Comparison of ENCODE assay signal across 1 cellular context in genomic region chr7:115680921-115681320, GRCh38.
TF ChIP-seq lines count a peak whose summit lies in the region.

No MANE protein-coding gene starts in this region.

TF ChIP-seq in GM23338, 12 proteins besides CTCF, POLR2A, EP300 and RAD21 (continued from another document):
- TF ChIP-seq, protein P1, sequence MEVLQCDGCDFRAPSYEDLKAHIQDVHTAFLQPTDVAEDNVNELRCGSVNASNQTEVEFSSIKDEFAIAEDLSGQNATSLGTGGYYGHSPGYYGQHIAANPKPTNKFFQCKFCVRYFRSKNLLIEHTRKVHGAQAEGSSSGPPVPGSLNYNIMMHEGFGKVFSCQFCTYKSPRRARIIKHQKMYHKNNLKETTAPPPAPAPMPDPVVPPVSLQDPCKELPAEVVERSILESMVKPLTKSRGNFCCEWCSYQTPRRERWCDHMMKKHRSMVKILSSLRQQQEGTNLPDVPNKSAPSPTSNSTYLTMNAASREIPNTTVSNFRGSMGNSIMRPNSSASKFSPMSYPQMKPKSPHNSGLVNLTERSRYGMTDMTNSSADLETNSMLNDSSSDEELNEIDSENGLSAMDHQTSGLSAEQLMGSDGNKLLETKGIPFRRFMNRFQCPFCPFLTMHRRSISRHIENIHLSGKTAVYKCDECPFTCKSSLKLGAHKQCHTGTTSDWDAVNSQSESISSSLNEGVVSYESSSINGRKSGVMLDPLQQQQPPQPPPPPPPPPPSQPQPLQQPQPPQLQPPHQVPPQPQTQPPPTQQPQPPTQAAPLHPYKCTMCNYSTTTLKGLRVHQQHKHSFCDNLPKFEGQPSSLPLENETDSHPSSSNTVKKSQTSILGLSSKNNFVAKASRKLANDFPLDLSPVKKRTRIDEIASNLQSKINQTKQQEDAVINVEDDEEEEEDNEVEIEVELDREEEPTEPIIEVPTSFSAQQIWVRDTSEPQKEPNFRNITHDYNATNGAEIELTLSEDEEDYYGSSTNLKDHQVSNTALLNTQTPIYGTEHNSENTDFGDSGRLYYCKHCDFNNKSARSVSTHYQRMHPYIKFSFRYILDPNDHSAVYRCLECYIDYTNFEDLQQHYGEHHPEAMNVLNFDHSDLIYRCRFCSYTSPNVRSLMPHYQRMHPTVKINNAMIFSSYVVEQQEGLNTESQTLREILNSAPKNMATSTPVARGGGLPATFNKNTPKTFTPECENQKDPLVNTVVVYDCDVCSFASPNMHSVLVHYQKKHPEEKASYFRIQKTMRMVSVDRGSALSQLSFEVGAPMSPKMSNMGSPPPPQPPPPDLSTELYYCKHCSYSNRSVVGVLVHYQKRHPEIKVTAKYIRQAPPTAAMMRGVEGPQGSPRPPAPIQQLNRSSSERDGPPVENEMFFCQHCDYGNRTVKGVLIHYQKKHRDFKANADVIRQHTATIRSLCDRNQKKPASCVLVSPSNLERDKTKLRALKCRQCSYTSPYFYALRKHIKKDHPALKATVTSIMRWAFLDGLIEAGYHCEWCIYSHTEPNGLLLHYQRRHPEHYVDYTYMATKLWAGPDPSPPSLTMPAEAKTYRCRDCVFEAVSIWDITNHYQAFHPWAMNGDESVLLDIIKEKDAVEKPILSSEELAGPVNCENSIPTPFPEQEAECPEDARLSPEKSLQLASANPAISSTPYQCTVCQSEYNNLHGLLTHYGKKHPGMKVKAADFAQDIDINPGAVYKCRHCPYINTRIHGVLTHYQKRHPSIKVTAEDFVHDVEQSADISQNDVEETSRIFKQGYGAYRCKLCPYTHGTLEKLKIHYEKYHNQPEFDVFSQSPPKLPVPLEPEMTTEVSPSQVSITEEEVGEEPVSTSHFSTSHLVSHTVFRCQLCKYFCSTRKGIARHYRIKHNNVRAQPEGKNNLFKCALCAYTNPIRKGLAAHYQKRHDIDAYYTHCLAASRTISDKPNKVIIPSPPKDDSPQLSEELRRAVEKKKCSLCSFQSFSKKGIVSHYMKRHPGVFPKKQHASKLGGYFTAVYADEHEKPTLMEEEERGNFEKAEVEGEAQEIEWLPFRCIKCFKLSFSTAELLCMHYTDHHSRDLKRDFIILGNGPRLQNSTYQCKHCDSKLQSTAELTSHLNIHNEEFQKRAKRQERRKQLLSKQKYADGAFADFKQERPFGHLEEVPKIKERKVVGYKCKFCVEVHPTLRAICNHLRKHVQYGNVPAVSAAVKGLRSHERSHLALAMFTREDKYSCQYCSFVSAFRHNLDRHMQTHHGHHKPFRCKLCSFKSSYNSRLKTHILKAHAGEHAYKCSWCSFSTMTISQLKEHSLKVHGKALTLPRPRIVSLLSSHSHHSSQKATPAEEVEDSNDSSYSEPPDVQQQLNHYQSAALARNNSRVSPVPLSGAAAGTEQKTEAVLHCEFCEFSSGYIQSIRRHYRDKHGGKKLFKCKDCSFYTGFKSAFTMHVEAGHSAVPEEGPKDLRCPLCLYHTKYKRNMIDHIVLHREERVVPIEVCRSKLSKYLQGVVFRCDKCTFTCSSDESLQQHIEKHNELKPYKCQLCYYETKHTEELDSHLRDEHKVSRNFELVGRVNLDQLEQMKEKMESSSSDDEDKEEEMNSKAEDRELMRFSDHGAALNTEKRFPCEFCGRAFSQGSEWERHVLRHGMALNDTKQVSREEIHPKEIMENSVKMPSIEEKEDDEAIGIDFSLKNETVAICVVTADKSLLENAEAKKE (CRISPR knock-in tag; IDR thresholded peaks at IDR 0.05) = no peak
- TF ChIP-seq POLR2AphosphoS5 (IDR thresholded peaks at IDR 0.05; ENCODE audit: low read depth) (no peak), STAT1 (IDR thresholded peaks at IDR 0.05; ENCODE audit: unreplicated experiment) (no peak), EZH2phosphoT487 (IDR thresholded peaks at IDR 0.05; ENCODE audit: unreplicated experiment) (no peak), EZH2 (IDR thresholded peaks at IDR 0.05; ENCODE audit: low read depth, unreplicated experiment) (no peak)
